ENCODE assay signal across 1 cellular context in genomic region chr22:36954251-36955014, GRCh38.
TF ChIP-seq lines count a peak whose summit lies in the region.

No MANE protein-coding gene starts in this region.

TF ChIP-seq in GM12878, 131 proteins besides CTCF, POLR2A, EP300 and RAD21 (continued from another document):
- TF ChIP-seq BCLAF1 (IDR thresholded peaks at IDR 0.05) (no peak), HDAC2 (IDR thresholded peaks at IDR 0.05) (no peak), POU2F2 (IDR thresholded peaks at IDR 0.05; ENCODE audit: borderline replicate concordance, low read depth, low read length) (no peak), RBBP5 (conservative IDR thresholded peaks at IDR 0.05) (no peak), PAX5 (IDR thresholded peaks at IDR 0.05; ENCODE audit: borderline replicate concordance, low read depth, low read length) (peak; percentile 78), BHLHE40 (IDR thresholded peaks at IDR 0.05; ENCODE audit: borderline replicate concordance in 1 of 2, low read depth in 2 of 2, low read length in 1 of 2) (no peak), YY1 (IDR thresholded peaks at IDR 0.05; ENCODE audit: low read depth, low read length) (no peak), BACH1 (IDR thresholded peaks at IDR 0.05; ENCODE audit: borderline replicate concordance) (no peak), KAT2A (conservative IDR thresholded peaks at IDR 0.05; ENCODE audit: control insufficient read depth, low read depth, low read length) (no peak), STAT3 (IDR thresholded peaks at IDR 0.05; ENCODE audit: low read depth, low read length) (no peak), EGR1 (IDR thresholded peaks at IDR 0.05; ENCODE audit: borderline replicate concordance in 1 of 2, low read depth in 2 of 2, low read length in 2 of 2) (peak; percentile 60 to 96), MEF2A (IDR thresholded peaks at IDR 0.05; ENCODE audit: insufficient read depth, low read depth, low read length) (0 out of 2 replicates have a peak, but pooled peaks have one; percentile 19), ZBTB11 (CRISPR knock-in tag; IDR thresholded peaks at IDR 0.05) (no peak), DPF2 (IDR thresholded peaks at IDR 0.05) (peak; percentile 63), ATF7 (IDR thresholded peaks at IDR 0.05; ENCODE audit: low read depth) (peak; percentile 70), CBX3 (IDR thresholded peaks at IDR 0.05; ENCODE audit: borderline replicate concordance, low read depth) (no peak), CREM (IDR thresholded peaks at IDR 0.05; ENCODE audit: low read depth) (peak; percentile 73)
